ENCODE assay signal across 1 cellular context in genomic region chr13:112606125-112607001, GRCh38.
TF ChIP-seq lines count a peak whose summit lies in the region.

No MANE protein-coding gene starts in this region.

TF ChIP-seq in H1, 55 proteins besides CTCF, POLR2A, EP300 and RAD21 (continued from another document):
- TF ChIP-seq MAX (IDR thresholded peaks at IDR 0.05) (0 out of 2 replicates have a peak, but pooled peaks have one; percentile 25), ZNF274 (IDR thresholded peaks at IDR 0.05; ENCODE audit: borderline replicate concordance, extremely low read depth, low read length) (no peak), GTF2F1 (IDR thresholded peaks at IDR 0.05; ENCODE audit: borderline replicate concordance, low read depth, low read length) (0 out of 2 replicates have a peak, but pooled peaks have one; percentile 33), CEBPB (IDR thresholded peaks at IDR 0.05; ENCODE audit: low read depth, low read length) (no peak), TBP (IDR thresholded peaks at IDR 0.05; ENCODE audit: low read depth, low read length) (peak; percentile 79), TAF1 (IDR thresholded peaks at IDR 0.05; ENCODE audit: low read depth, low read length) (peak; percentile 63), NRF1 (IDR thresholded peaks at IDR 0.05; ENCODE audit: low read depth, low read length) (no peak), PHF8 (conservative IDR thresholded peaks at IDR 0.05; ENCODE audit: low read depth, low read length) (peak; percentile 66)
